Comparison of ENCODE assay signal across 34 cellular contexts in the genomic region with DNA sequence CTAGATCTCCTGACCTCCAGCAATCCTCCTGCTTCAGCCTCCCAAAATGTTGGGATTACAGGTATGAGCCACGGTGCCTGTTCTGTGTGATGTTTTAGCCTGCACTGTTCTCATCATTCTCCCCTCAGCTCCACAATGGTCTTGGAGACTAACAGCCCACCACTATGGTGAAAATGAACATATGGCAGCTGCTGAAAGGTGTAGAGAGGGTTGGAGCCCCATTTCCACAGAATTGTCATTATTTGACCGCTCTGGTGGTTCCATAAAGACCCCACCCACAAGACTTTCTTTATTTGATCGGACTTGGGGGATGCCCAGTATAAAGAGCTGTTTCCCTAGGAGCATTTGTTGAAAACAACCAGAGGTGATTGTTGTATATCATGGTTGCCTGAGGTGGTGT.
"Had no signal": no experiment of that assay in that cellular context is flagged by ENCODE, and none has a peak within 500 bp of the region (broad histone marks: within the 10 kb centered on the region; RNA-seq: fewer than 3 reads in every experiment).

No MANE protein-coding gene starts in this region.

- ATAC-seq: activated CD4-positive, alpha-beta T cell treated with anti-CD3 and anti-CD28 coated beads for 36 hours; activated CD8-positive, alpha-beta T cell treated with anti-CD3 and anti-CD28 coated beads for 36 hours; activated naive CD4-positive, alpha-beta T cell treated with anti-CD3 and anti-CD28 coated beads, Interleukin-2, amount 50 U/mL, for 72 hours; activated T-cell treated with anti-CD3 and anti-CD28 coated beads, Interleukin-2, amount 50 U/mL, for 4 hours; activated T-cell treated with anti-CD3 and anti-CD28 coated beads, Interleukin-2, amount 50 U/mL, for 72 hours; activated T-helper 17 cell treated with anti-CD3 and anti-CD28 coated beads, Interleukin-2, amount 50 U/mL, for 72 hours; body of pancreas had no signal

- H3K4me1 Mint-ChIP-seq: activated CD4-positive, alpha-beta T cell treated with anti-CD3 and anti-CD28 coated beads for 36 hours; activated naive CD8-positive, alpha-beta T cell treated with anti-CD3 and anti-CD28 coated beads for 36 hours; activated T-helper 17 cell treated with anti-CD3 and anti-CD28 coated beads, Interleukin-2, amount 50 U/mL, for 72 hours had no signal

- H3K27ac Mint-ChIP-seq: activated CD4-positive, alpha-beta memory T cell treated with anti-CD3 and anti-CD28 coated beads for 36 hours; activated CD4-positive, alpha-beta T cell treated with anti-CD3 and anti-CD28 coated beads for 36 hours; activated CD8-positive, alpha-beta T cell treated with anti-CD3 and anti-CD28 coated beads for 36 hours; activated naive CD4-positive, alpha-beta T cell treated with anti-CD3 and anti-CD28 coated beads for 36 hours; activated naive CD4-positive, alpha-beta T cell treated with anti-CD3 and anti-CD28 coated beads, Interleukin-2, amount 50 U/mL, for 72 hours; activated naive CD8-positive, alpha-beta T cell treated with anti-CD3 and anti-CD28 coated beads for 36 hours; activated T-cell treated with anti-CD3 and anti-CD28 coated beads, Interleukin-2, amount 50 U/mL, for 72 hours; activated T-helper 1 cell treated with anti-CD3 and anti-CD28 coated beads, Interleukin-12 subunit alpha, Interleukin-12 subunit beta, Interleukin-2, Interleukin-4 antibody, amounts not matched to agents 30 ng/mL and 10 ng/mL and 1 ng/mL, durations not matched to agents 14 hours and 24 hours and 36 hours; activated T-helper 17 cell treated with anti-CD3 and anti-CD28 coated beads, Interleukin-2, amount 50 U/mL, for 72 hours; T-helper 1 cell treated with Interleukin-12 subunit alpha and Interleukin-12 subunit beta and Interleukin-4 antibody, amounts not matched to agents 30 μg/mL and 1 μg/mL, for 36 hours; T-helper 2 cell treated with Interferon-gamma antibody and Interleukin-4, amounts not matched to agents 5 μg/mL and 100 μg/mL, for 36 hours had no signal

- H3K27me3 ChIP-seq: body of pancreas had no signal

- H3K36me3 ChIP-seq: adrenal gland, brain microvascular endothelial cell, breast epithelium had no signal

- H3K4me3 Mint-ChIP-seq: activated CD4-positive, alpha-beta memory T cell treated with anti-CD3 and anti-CD28 coated beads for 36 hours; activated CD4-positive, alpha-beta T cell treated with anti-CD3 and anti-CD28 coated beads for 36 hours; activated CD8-positive, alpha-beta T cell treated with anti-CD3 and anti-CD28 coated beads for 36 hours; activated naive CD4-positive, alpha-beta T cell treated with anti-CD3 and anti-CD28 coated beads for 36 hours; activated naive CD8-positive, alpha-beta T cell treated with anti-CD3 and anti-CD28 coated beads for 36 hours; activated T-cell treated with anti-CD3 and anti-CD28 coated beads, Interleukin-2, amount 50 U/mL, for 4 hours; activated T-cell treated with anti-CD3 and anti-CD28 coated beads, Interleukin-2, amount 50 U/mL, for 72 hours; activated T-helper 1 cell treated with anti-CD3 and anti-CD28 coated beads, Interleukin-12 subunit alpha, Interleukin-12 subunit beta, Interleukin-2, Interleukin-4 antibody, amounts not matched to agents 30 ng/mL and 10 ng/mL and 1 ng/mL, durations not matched to agents 14 hours and 24 hours and 36 hours; activated T-helper 17 cell treated with anti-CD3 and anti-CD28 coated beads, Interleukin-2, amount 50 U/mL, for 72 hours; T-helper 1 cell treated with Interleukin-12 subunit alpha and Interleukin-12 subunit beta and Interleukin-4 antibody, amounts not matched to agents 30 μg/mL and 1 μg/mL, for 36 hours; T-helper 2 cell treated with Interferon-gamma antibody and Interleukin-4, amounts not matched to agents 5 μg/mL and 100 μg/mL, for 36 hours had no signal

- H3K4me1 ChIP-seq: adrenal gland, body of pancreas, breast epithelium had no signal

- DNase-seq: activated CD4-positive, alpha-beta memory T cell treated with anti-CD3 and anti-CD28 coated beads for 36 hours; activated CD4-positive, alpha-beta T cell treated with anti-CD3 and anti-CD28 coated beads for 1 hour; activated CD4-positive, alpha-beta T cell treated with anti-CD3 and anti-CD28 coated beads for 36 hours; activated CD4-positive, alpha-beta T cell treated with anti-CD3 and anti-CD28 coated beads for 48 hours; activated CD4-positive, alpha-beta T cell treated with anti-CD3 and anti-CD28 coated beads, Interleukin-2, amount 50 U/mL, for 1 hour; activated CD4-positive, alpha-beta T cell treated with anti-CD3 and anti-CD28 coated beads, Interleukin-2, amount 50 U/mL, for 4 hours; activated CD4-positive, CD25-positive, alpha-beta regulatory T cell; activated CD8-positive, alpha-beta T cell treated with anti-CD3 and anti-CD28 coated beads for 36 hours; activated effector memory CD4-positive, alpha-beta T cell treated with anti-CD3 and anti-CD28 coated beads, Interleukin-2, amount 50 U/mL, for 16 hours; activated gamma-delta T cell treated with Interleukin-2 at 50 U/mL for 16 hours; activated naive CD4-positive, alpha-beta T cell; activated naive CD4-positive, alpha-beta T cell treated with anti-CD3 and anti-CD28 coated beads for 36 hours; activated naive CD4-positive, alpha-beta T cell treated with anti-CD3 and anti-CD28 coated beads, Interleukin-2, amount 50 U/mL, for 16 hours; activated naive CD8-positive, alpha-beta T cell treated with anti-CD3 and anti-CD28 coated beads for 36 hours; activated T-cell treated with anti-CD3 and anti-CD28 coated beads for 4 hours; activated T-cell treated with anti-CD3 and anti-CD28 coated beads, Interleukin-2, amount 50 U/mL, for 1 hour; activated T-cell treated with anti-CD3 and anti-CD28 coated beads, Interleukin-2, amount 50 U/mL, for 4 hours; activated T-cell treated with anti-CD3 and anti-CD28 coated beads, Interleukin-2, amount 50 U/mL, for 72 hours; amniotic stem cell; body of pancreas; brain microvascular endothelial cell; central memory CD4-positive, alpha-beta T cell; SW 1271; T-helper 1 cell; T-helper 2 cell; T-helper 9 cell had no signal

- H3K4me3 ChIP-seq: adrenal gland, body of pancreas, breast epithelium had no signal

- H3K27ac ChIP-seq: adrenal gland, body of pancreas, brain microvascular endothelial cell, breast epithelium, VCaP had no signal
